ENCODE assay signal across 1 cellular context in genomic region chr14:50025073-50025472, GRCh38.
TF ChIP-seq lines count a peak whose summit lies in the region.

No MANE protein-coding gene starts in this region.

TF ChIP-seq in IMR-90, 13 proteins besides CTCF, POLR2A, EP300 and RAD21 (continued from another document):
- TF ChIP-seq MAFK (IDR thresholded peaks at IDR 0.05; ENCODE audit: low read depth, low read length): no peak
- TF ChIP-seq ELK1 (IDR thresholded peaks at IDR 0.05; ENCODE audit: borderline replicate concordance, low read depth, low read length): no peak
- no peak for TF ChIP-seq MXI1 (IDR thresholded peaks at IDR 0.05; ENCODE audit: borderline replicate concordance, low read depth, low read length)
- TF ChIP-seq CEBPB (IDR thresholded peaks at IDR 0.05; ENCODE audit: low read depth, low read length): no peak
TF ChIP-seq in IMR-90: peak in this region for 0.
